Comparison of ENCODE assay signal across 17 cellular contexts in genomic region chr1:244315996-244316395, GRCh38.
DNase-seq lines count a peak whose midpoint lies in the region; ATAC-seq and TF ChIP-seq lines count a peak whose summit lies in the region.
"Had no signal": no experiment of that assay in that cellular context is flagged by ENCODE, and none has a peak within 500 bp of the region (broad histone marks: within the 10 kb centered on the region; RNA-seq: fewer than 3 reads in every experiment).

No MANE protein-coding gene starts in this region.

- no peak for DNase-seq in GM23338 (ENCODE audit: low spot score)
- no peak for DNase-seq in immature natural killer cell
- DNase-seq in natural killer cell treated with Interleukin-12 subunit alpha and Interleukin-12 subunit beta and Interleukin-15 and Interleukin-18, amount 100 ng/mL, for 72 hours (ENCODE audit: low spot score), result no peak
- peak; percentile 71 for DNase-seq in osteocyte (ENCODE audit: extremely low spot score, unreplicated experiment)
- no peak for DNase-seq in SW 1271 (lab: John Stamatoyannopoulos, UW)
- DNase-seq in KBM-7, result no peak
- DNase-seq: CD8-positive, alpha-beta memory T cell; COR-L47; DMS 273 treated with DMSO at 0.1 percent for 48 hours; DMS53; DND-41; H9 had no signal

- no peaks in the 10 kb centered on the region for H3K27me3 ChIP-seq in GM23338 (ENCODE audit: insufficient read depth)
- H3K27me3 ChIP-seq: BLaER1 treated with 17β-estradiol and CSF1 and Interleukin-3, amounts not matched to agents 10 nM and 100 nM had no signal

- peaks cover 3% of the 10 kb centered on the region for H3K27me3 Mint-ChIP-seq in GM23338 (ENCODE audit: insufficient read depth, low read depth, poor library complexity)
- H3K27me3 Mint-ChIP-seq in immature natural killer cell (ENCODE audit: low read depth in 3 of 3), result peaks cover 0 to 12% (median 7%) of the 10 kb centered on the region in 3 donors
- H3K27me3 Mint-ChIP-seq in natural killer cell treated with Interleukin-12 subunit alpha and Interleukin-12 subunit beta and Interleukin-15 and Interleukin-18, amount 100 ng/mL, for 72 hours, result no peaks in the 10 kb centered on the region
- H3K27me3 Mint-ChIP-seq in osteocyte (ENCODE audit: unreplicated experiment), result no peaks in the 10 kb centered on the region
- H3K27me3 Mint-ChIP-seq: B cell; CD8-positive, alpha-beta memory T cell had no signal

- no peaks in the 10 kb centered on the region for H3F3A ChIP-seq in GM23338 (replicated peaks; ENCODE audit: low read depth)

- no peaks in the 10 kb centered on the region for H3K36me3 Mint-ChIP-seq in GM23338 (ENCODE audit: low read depth)
- peaks cover 9 to 31% (median 13%) of the 10 kb centered on the region in 3 donors for H3K36me3 Mint-ChIP-seq in immature natural killer cell
- peaks cover 5% of the 10 kb centered on the region for H3K36me3 Mint-ChIP-seq in natural killer cell treated with Interleukin-12 subunit alpha and Interleukin-12 subunit beta and Interleukin-15 and Interleukin-18, amount 100 ng/mL, for 72 hours
- H3K36me3 Mint-ChIP-seq in osteocyte (ENCODE audit: unreplicated experiment), result no peaks in the 10 kb centered on the region

- no peak for ATAC-seq in GM23338
- ATAC-seq in natural killer cell treated with Interleukin-12 subunit alpha and Interleukin-12 subunit beta and Interleukin-15 and Interleukin-18, amount 100 ng/mL, for 72 hours, result no peak
- ATAC-seq in GM21360 (IDR thresholded peaks at IDR 0.05; ENCODE audit: unreplicated experiment), result no peak
- no peak for ATAC-seq in GM21447 (IDR thresholded peaks at IDR 0.05; ENCODE audit: unreplicated experiment)

- H3K4me1 ChIP-seq in GM23338 (ENCODE audit: insufficient read depth), result no peaks in the 10 kb centered on the region

- H3K4me3 ChIP-seq in GM23338, result no peak overlapping the region
- H3K4me3 ChIP-seq: BLaER1 treated with 17β-estradiol and CSF1 and Interleukin-3, amounts not matched to agents 10 nM and 100 nM had no signal

- no peaks in the 10 kb centered on the region for H3K79me2 ChIP-seq in GM23338 (replicated peaks; ENCODE audit: insufficient read depth)

- no peak overlapping the region for H3K27ac Mint-ChIP-seq in GM23338
- peak overlapping the region; percentile 19 to 93 (median 84) for H3K27ac Mint-ChIP-seq in immature natural killer cell
- peak overlapping the region; percentile 56 to 75 for H3K27ac Mint-ChIP-seq in natural killer cell treated with Interleukin-12 subunit alpha and Interleukin-12 subunit beta and Interleukin-15 and Interleukin-18, amount 100 ng/mL, for 72 hours
- peak overlapping the region; percentile 47 for H3K27ac Mint-ChIP-seq in osteocyte (ENCODE audit: unreplicated experiment)
- H3K27ac Mint-ChIP-seq: B cell had no signal

- peak overlapping the region; percentile 10; the same call in 1 of the 2 replicates for H2AFZ ChIP-seq in GM23338

- H3K9me3 Mint-ChIP-seq in GM23338 (no peaks in the 10 kb centered on the region), immature natural killer cell (no peaks in the 10 kb centered on the region), osteocyte (ENCODE audit: unreplicated experiment) (no peaks in the 10 kb centered on the region)
- no peaks in the 10 kb centered on the region for H3K9me3 Mint-ChIP-seq in natural killer cell treated with Interleukin-12 subunit alpha and Interleukin-12 subunit beta and Interleukin-15 and Interleukin-18, amount 100 ng/mL, for 72 hours
- H3K9me3 Mint-ChIP-seq: CD8-positive, alpha-beta memory T cell had no signal

- H3K4me1 Mint-ChIP-seq in GM23338, result no peaks in the 10 kb centered on the region; the same call in 2 of the 3 replicates
- peaks cover 83 to 92% of the 10 kb centered on the region in 2 donors for H3K4me1 Mint-ChIP-seq in immature natural killer cell
- H3K4me1 Mint-ChIP-seq in natural killer cell treated with Interleukin-12 subunit alpha and Interleukin-12 subunit beta and Interleukin-15 and Interleukin-18, amount 100 ng/mL, for 72 hours (ENCODE audit: low read depth in 2 of 2), result peaks cover 50 to 70% of the 10 kb centered on the region in 2 donors
- peaks cover 12% of the 10 kb centered on the region for H3K4me1 Mint-ChIP-seq in osteocyte (ENCODE audit: unreplicated experiment)

- H3K9me2 ChIP-seq in GM23338 (ENCODE audit: insufficient read depth), result no peaks in the 10 kb centered on the region

- H3K4me3 Mint-ChIP-seq in GM23338 (no peak overlapping the region), immature natural killer cell (peak overlapping the region in 1 of 5 donors; percentile 77), osteocyte (ENCODE audit: unreplicated experiment) (no peak overlapping the region)
- H3K4me3 Mint-ChIP-seq in natural killer cell treated with Interleukin-12 subunit alpha and Interleukin-12 subunit beta and Interleukin-15 and Interleukin-18, amount 100 ng/mL, for 72 hours, result no peak overlapping the region
- H3K4me3 Mint-ChIP-seq: B cell; CD8-positive, alpha-beta memory T cell; H9 had no signal

- no peak overlapping the region for H3K27ac ChIP-seq in GM23338 (ENCODE audit: low read depth)
- H3K27ac ChIP-seq: HL-60 had no signal

- H4K20me1 ChIP-seq in GM23338 (replicated peaks; ENCODE audit: insufficient read depth), result no peaks in the 10 kb centered on the region
- H4K20me1 ChIP-seq: BLaER1 treated with 17β-estradiol and CSF1 and Interleukin-3, amounts not matched to agents 10 nM and 100 nM had no signal

- H3K4me2 ChIP-seq in GM23338, result no peak overlapping the region

- no peak for TF ChIP-seq CTCF in GM23338 (conservative IDR thresholded peaks at IDR 0.05; ENCODE audit: low read depth in 2 of 2)
- no peak for TF ChIP-seq CTCF in osteocyte (IDR thresholded peaks at IDR 0.05)

- in situ Hi-C loops in KBM-7 (cut with MboI; ENCODE audit: low pct_unique_long_range_greater_than_20kb, low sequenced_read_pairs), result no loop called here

- no peaks in the 10 kb centered on the region for H3K36me3 ChIP-seq in GM23338 (ENCODE audit: insufficient read depth)

TF ChIP-seq in GM23338, 12 proteins besides CTCF, POLR2A, EP300 and RAD21 (continues in another document):
- no peak for TF ChIP-seq NANOG (IDR thresholded peaks at IDR 0.05; ENCODE audit: borderline replicate concordance)
- TF ChIP-seq STAT1 (IDR thresholded peaks at IDR 0.05; ENCODE audit: unreplicated experiment), result no peak
- TF ChIP-seq ZNF331 (CRISPR knock-in tag; IDR thresholded peaks at IDR 0.05; ENCODE audit: low read depth), result no peak
- no peak for TF ChIP-seq JUNB (IDR thresholded peaks at IDR 0.05; ENCODE audit: unreplicated experiment)
- TF ChIP-seq EZH2 (IDR thresholded peaks at IDR 0.05; ENCODE audit: low read depth, unreplicated experiment), result no peak
- no peak for TF ChIP-seq CREB1 (CRISPR knock-in tag; IDR thresholded peaks at IDR 0.05; ENCODE audit: low read depth)
- TF ChIP-seq REST (IDR thresholded peaks at IDR 0.05; ENCODE audit: unreplicated experiment), result no peak
- no peak for TF ChIP-seq ZNF114 (CRISPR knock-in tag; IDR thresholded peaks at IDR 0.05)
